ENCODE assay signal across 8 cellular contexts in genomic region chr19:3108775-3109174, GRCh38. TPM values are rescaled to one million over a fixed set of nuclear protein-coding genes. Genes with fewer than 3 reads are reported as not detected.
DNase-seq lines count a peak whose midpoint lies in the region; ATAC-seq, FAIRE-seq and TF ChIP-seq lines count a peak whose summit lies in the region.

No MANE protein-coding gene starts in this region.

- H3K4me1 Mint-ChIP-seq in activated T-helper 17 cell treated with anti-CD3 and anti-CD28 coated beads, Interleukin-2, amount 50 U/mL, for 72 hours: peaks cover 4% of the 10 kb centered on the region

- no peaks in the 10 kb centered on the region for H3K36me3 Mint-ChIP-seq in activated T-helper 17 cell treated with anti-CD3 and anti-CD28 coated beads, Interleukin-2, amount 50 U/mL, for 72 hours (ENCODE audit: low read depth)

- H3K4me3 Mint-ChIP-seq in activated T-helper 17 cell treated with anti-CD3 and anti-CD28 coated beads, Interleukin-2, amount 50 U/mL, for 72 hours: no peak overlapping the region

- H3K4me1 ChIP-seq in foreskin keratinocyte: no peaks in the 10 kb centered on the region
- H3K4me1 ChIP-seq in prostate gland (replicated peaks): no peaks in the 10 kb centered on the region

- no peaks in the 10 kb centered on the region for H3K27me3 Mint-ChIP-seq in activated T-helper 17 cell treated with anti-CD3 and anti-CD28 coated beads, Interleukin-2, amount 50 U/mL, for 72 hours

- H3K4me3 ChIP-seq in prostate gland: no peak overlapping the region

- peak; percentile 83 for TF ChIP-seq CTCF in foreskin keratinocyte (conservative IDR thresholded peaks at IDR 0.05)
- TF ChIP-seq CTCF in prostate gland (IDR thresholded peaks at IDR 0.05): peak; percentile 45 to 76 (median 65)

- intact Hi-C loops in prostate gland (cut with DNase I): loop anchor here (10.0 kb wide), 1 partner anchor 144 kb away; no protein-coding TSS in a partner anchor

- no peaks in the 10 kb centered on the region for H3K36me3 ChIP-seq in prostate gland

- peak overlapping the region; percentile 24 for H3K27ac Mint-ChIP-seq in activated T-helper 17 cell treated with anti-CD3 and anti-CD28 coated beads, Interleukin-2, amount 50 U/mL, for 72 hours

- FAIRE-seq in HTR-8/SVneo (lab: Jason Lieb, UNC): no peak

- TF ChIP-seq POLR2A in prostate gland (IDR thresholded peaks at IDR 0.05): no peak

- no peaks in the 10 kb centered on the region for H3K9me3 Mint-ChIP-seq in activated T-helper 17 cell treated with anti-CD3 and anti-CD28 coated beads, Interleukin-2, amount 50 U/mL, for 72 hours

- ATAC-seq in activated T-helper 17 cell treated with anti-CD3 and anti-CD28 coated beads, Interleukin-2, amount 50 U/mL, for 72 hours (replicated peaks): peak; percentile 77
- ATAC-seq in foreskin keratinocyte (peak; percentile 36), GM21526 (IDR thresholded peaks at IDR 0.05; ENCODE audit: low FRiP score, unreplicated experiment) (no peak)

- no peaks in the 10 kb centered on the region for H3K27me3 ChIP-seq in foreskin keratinocyte
- H3K27me3 ChIP-seq in prostate gland (replicated peaks; ENCODE audit: insufficient read depth): no peaks in the 10 kb centered on the region

- 42% methylated on average over 5 of the region's 5 CpGs for WGBS in prostate gland

- H3K9me3 ChIP-seq in prostate gland: no peaks in the 10 kb centered on the region

- H3K27ac ChIP-seq in foreskin keratinocyte (no peak overlapping the region), prostate gland (no peak overlapping the region)

- DNase-seq in COLO668 (lab: John Stamatoyannopoulos, UW; ENCODE audit: unreplicated experiment): peak; percentile 65
- peak; percentile 36 for DNase-seq in HTR-8/SVneo (ENCODE audit: insufficient read length, low spot score)
- peak; percentile 48 for DNase-seq in RPMI7951 (ENCODE audit: low read depth)
- DNase-seq in foreskin keratinocyte: no peak
- peak; percentile 42 for DNase-seq in prostate gland (ENCODE audit: low spot score)
- DNase-seq in cortex of kidney (lab: John Stamatoyannopoulos, UW): no peak

RNA-seq across cellular contexts. Expression of gene GNA11, which starts 14.6 kb away (rescaled TPM):
- 35.9 and 56.3 TPM in 2 replicates for total RNA-seq in RPMI7951 (2014; rRNA removed; shearing (Covaris generic))
- total RNA-seq in activated T-helper 17 cell treated with anti-CD3 and anti-CD28 coated beads, Interleukin-2, amount 50 U/mL, for 72 hours: 1 to 10 TPM; 1.9 to 2.6 TPM
- 53.7 and 59.5 TPM in 2 replicates for total RNA-seq in foreskin keratinocyte
- 38.7 and 40.1 TPM in 2 replicates for polyA plus RNA-seq in foreskin keratinocyte
- 100 to 1,000 TPM in 1 of 2 donors, 10 to 100 TPM in 1; 61.3 to 117 TPM for total RNA-seq in prostate gland

RNA-seq across cellular contexts. Expression of gene GNA15, which starts 27.1 kb away (rescaled TPM):
- 36.5 and 42.2 TPM in 2 replicates for total RNA-seq in RPMI7951 (2014; rRNA removed; shearing (Covaris generic))
- 100 to 1,000 TPM; 202 to 297 TPM for total RNA-seq in activated T-helper 17 cell treated with anti-CD3 and anti-CD28 coated beads, Interleukin-2, amount 50 U/mL, for 72 hours
- 114 and 130 TPM in 2 replicates for total RNA-seq in foreskin keratinocyte
- polyA plus RNA-seq in foreskin keratinocyte: 109 and 126 TPM in 2 replicates
- total RNA-seq in prostate gland: 10 to 100 TPM; 11.1 to 13.3 TPM

RNA-seq across cellular contexts. Expression of gene TLE5, which starts 46.5 kb away (rescaled TPM):
- total RNA-seq in RPMI7951 (2014; rRNA removed; shearing (Covaris generic)): 178 and 208 TPM in 2 replicates
- total RNA-seq in activated T-helper 17 cell treated with anti-CD3 and anti-CD28 coated beads, Interleukin-2, amount 50 U/mL, for 72 hours: 100 to 1,000 TPM; 348 to 436 TPM
- total RNA-seq in foreskin keratinocyte: 343 TPM in 2 replicates
- polyA plus RNA-seq in foreskin keratinocyte: 417 and 421 TPM in 2 replicates
- total RNA-seq in prostate gland: 100 to 1,000 TPM; 546 to 767 TPM

Comparison
In these comparisons a context has a peak if more than half of its experiments do, and no peak if none do; other contexts are left out.
1. DNase-seq: peak in COLO668 (single experiment), HTR-8/SVneo (single experiment), RPMI7951 (single experiment) and prostate gland (single experiment); none in foreskin keratinocyte (0 of 2) and cortex of kidney (single experiment).
2. RNA of gene GNA11, which starts 14.6 kb away (total RNA-seq): 61.3 to 117 TPM in prostate gland, 53.7 to 59.5 TPM in foreskin keratinocyte and 35.9 to 56.3 TPM in RPMI7951; 1.9 to 2.6 TPM in activated T-helper 17 cell treated with anti-CD3 and anti-CD28 coated beads, Interleukin-2, amount 50 U/mL, for 72 hours; every median in the first group is over 10 times any median in the second.